In the genomic region with DNA sequence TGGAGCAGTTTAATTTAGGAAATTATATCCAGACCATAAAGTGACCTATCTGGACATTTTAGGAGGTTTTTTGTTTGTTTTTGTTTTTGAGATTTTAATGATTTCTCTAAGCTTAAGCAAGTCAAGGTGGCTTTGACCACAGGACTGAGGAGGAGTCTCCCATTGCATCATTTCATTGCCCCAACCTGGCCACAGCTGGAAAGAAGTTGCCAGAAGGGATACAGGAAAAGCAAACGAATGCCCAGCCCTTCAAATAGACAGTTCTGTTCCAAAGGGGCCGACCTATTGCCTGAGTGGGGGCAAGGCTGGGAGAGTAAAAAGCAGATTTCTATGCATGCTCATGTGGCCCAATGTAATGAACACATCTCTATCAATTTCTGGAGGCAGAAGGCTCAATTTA, we compare ENCODE assay signal across 20 cellular contexts. TPM values are rescaled to one million over a fixed set of nuclear protein-coding genes. Genes with fewer than 3 reads are reported as not detected.
DNase-seq lines count a peak whose midpoint lies in the region; ATAC-seq, FAIRE-seq and TF ChIP-seq lines count a peak whose summit lies in the region.
"Had no signal": no experiment of that assay in that cellular context is flagged by ENCODE, and none has a peak within 500 bp of the region (broad histone marks: within the 10 kb centered on the region; RNA-seq: fewer than 3 reads in every experiment).

No MANE protein-coding gene starts in this region.

- no peak overlapping the region for H3K56ac ChIP-seq in H1 (replicated peaks; ENCODE audit: insufficient read length, low read depth, low read length)

- TF ChIP-seq CTCF in HEK293 (tag by site-specific recombination; IDR thresholded peaks at IDR 0.05): no peak
- no peak for TF ChIP-seq CTCF in H1 (IDR thresholded peaks at IDR 0.05; ENCODE audit: control extremely low read depth in 1 of 3, insufficient read depth in 1 of 3, low read depth in 1 of 3, low read length in 3 of 3)
- no peak for TF ChIP-seq CTCF in liver (IDR thresholded peaks at IDR 0.05; ENCODE audit: low read depth, low read length, missing input control)

- CTCF ChIA-PET in HEK293 (lab: Yijun Ruan, JAX) (interaction anchor here (0.6 kb wide), 1 partner anchor 21 kb away, joined by 4 read pairs; no protein-coding TSS in a partner anchor), H1 (lab: Charles Lee; ENCODE audit: partially characterized antibody) (interaction anchor here (0.7 to 13.4 kb wide), 2 partner anchors 8 to 16 kb away, joined by 3 to 182 read pairs; partner anchors contain the start of gene ONECUT1)

- H3K79me2 ChIP-seq in H1 (ENCODE audit: control insufficient read depth in 1 of 2, insufficient read depth in 2 of 2, low read length in 2 of 2): peaks cover 0 to 19% of the 10 kb centered on the region in 2 experiments; a peak in 2 of 4 replicates

- H4K91ac ChIP-seq in H1 (replicated peaks; ENCODE audit: insufficient read length, low read length): no peak overlapping the region

- no peak for ATAC-seq in HG02840 (IDR thresholded peaks at IDR 0.05; ENCODE audit: low FRiP score, unreplicated experiment)
- ATAC-seq in HG03196 (IDR thresholded peaks at IDR 0.05; ENCODE audit: unreplicated experiment): no peak
- ATAC-seq: A549 had no signal

- H3K4me3 ChIP-seq in HEK293 (ENCODE audit: low read depth, low read length) (no peak overlapping the region), H1 (ENCODE audit: extremely low read depth in 1 of 4, insufficient read depth in 2 of 4, low read depth in 3 of 4, low read length in 4 of 4) (peak overlapping the region in 1 of 4 experiments; percentile 69; a peak in 1 of 8 replicates), liver (ENCODE audit: low read depth in 1 of 3, low read length in 3 of 3) (no peak overlapping the region)
- H3K4me3 ChIP-seq: A549, GM23248, HAP-1 had no signal

- DNase-seq in H1 (ENCODE audit: low read depth in 1 of 2, low spot score in 2 of 2): no peak
- peak; percentile 35 for DNase-seq in retina
- no peak for DNase-seq in HCEC 1CT
- DNase-seq in GF-D8 (lab: John Stamatoyannopoulos, UW): no peak
- DNase-seq: BE2C; CD4-positive, alpha-beta memory T cell; DMS79; GM23248 had no signal

- no peak overlapping the region for H2BK5ac ChIP-seq in H1 (ENCODE audit: low read depth, low read length)

- peak overlapping the region in 1 of 2 experiments; percentile 59; a peak in 1 of 4 replicates for H3K4me2 ChIP-seq in H1 (ENCODE audit: insufficient read depth in 1 of 2, low read depth in 2 of 2, low read length in 2 of 2)
- H3K4me2 ChIP-seq: A549 had no signal

- no peaks in the 10 kb centered on the region for H3K79me1 ChIP-seq in H1 (ENCODE audit: low read depth, low read length)

- H3K27ac ChIP-seq in HEK293 (ENCODE audit: extremely low read depth, low read depth, low read length): no peak overlapping the region
- no peak overlapping the region for H3K27ac ChIP-seq in H1 (ENCODE audit: low read depth, low read length)
- H3K27ac ChIP-seq in liver (ENCODE audit: low read depth in 1 of 2, low read length in 2 of 2): peak overlapping the region; percentile 97 to 98
- H3K27ac ChIP-seq: A549, C4-2B, GM23248, KMS-11 had no signal

- H3K4me1 ChIP-seq in HEK293 (ENCODE audit: control insufficient read depth, insufficient read depth, low read length): no peaks in the 10 kb centered on the region
- H3K4me1 ChIP-seq in H1 (replicated peaks in 1 of 4; ENCODE audit: control insufficient read depth in 3 of 4, insufficient read depth in 4 of 4, low read length in 3 of 4): peaks cover 15 to 51% (median 26%) of the 10 kb centered on the region in 4 experiments
- H3K4me1 ChIP-seq in liver (ENCODE audit: control insufficient read depth in 4 of 4, insufficient read depth in 4 of 4, low read length in 3 of 4): peaks cover 18 to 83% (median 57%) of the 10 kb centered on the region in 4 donors
- H3K4me1 ChIP-seq: A549, BE2C had no signal

- TF ChIP-seq RAD21 in H1 (IDR thresholded peaks at IDR 0.05 in 1 of 2, conservative IDR thresholded peaks at IDR 0.05 in 1 of 2; ENCODE audit: low read depth in 2 of 2, low read length in 2 of 2) (no peak), liver (IDR thresholded peaks at IDR 0.05) (peak in 1 of 2 donors; percentile 36)

- no peak overlapping the region for H3K18ac ChIP-seq in H1 (ENCODE audit: extremely low read depth, low read length)

- no peak overlapping the region for H3K4ac ChIP-seq in H1 (replicated peaks; ENCODE audit: insufficient read length, low read depth, low read length)

- TF ChIP-seq POLR2A in H1 (IDR thresholded peaks at IDR 0.05; ENCODE audit: control extremely low read depth in 1 of 2, low read depth in 2 of 2, low read length in 2 of 2): no peak

- H3K9ac ChIP-seq in H1 (replicated peaks in 1 of 4; ENCODE audit: extremely low read depth in 1 of 4, low read depth in 3 of 4, low read length in 3 of 4) (no peak overlapping the region), liver (ENCODE audit: low read depth in 1 of 2, low read length in 2 of 2) (peak overlapping the region in 1 of 2 donors; percentile 97)
- H3K9ac ChIP-seq: GM23248, KMS-11 had no signal

- no peak overlapping the region for H3K23ac ChIP-seq in H1 (ENCODE audit: insufficient read length)

- no peak for FAIRE-seq in H1 (lab: Jason Lieb, UNC)
- FAIRE-seq: A549, GM12891 had no signal

- no peak overlapping the region for H2BK20ac ChIP-seq in H1 (ENCODE audit: low read length)

- H3K27me3 ChIP-seq in H1 (replicated peaks in 1 of 4; ENCODE audit: control insufficient read depth in 3 of 4, extremely low read depth in 1 of 4, insufficient read depth in 3 of 4, low read length in 3 of 4): peaks cover 27 to 74% (median 65%) of the 10 kb centered on the region in 4 experiments
- no peaks in the 10 kb centered on the region for H3K27me3 ChIP-seq in liver (ENCODE audit: control insufficient read depth in 4 of 4, insufficient read depth in 4 of 4, low read length in 3 of 4)

- no peak overlapping the region for H2BK15ac ChIP-seq in H1 (ENCODE audit: low read length)

- H4K20me1 ChIP-seq in H1 (replicated peaks in 1 of 2; ENCODE audit: control insufficient read depth in 1 of 2, insufficient read depth in 2 of 2, low read length in 2 of 2): peaks cover 16 to 24% of the 10 kb centered on the region in 2 experiments

- no peak overlapping the region for H2BK120ac ChIP-seq in H1 (replicated peaks; ENCODE audit: low read depth, low read length)

- no peak overlapping the region for H4K8ac ChIP-seq in H1 (ENCODE audit: extremely low read depth, insufficient read depth, low read length)

- 59% methylated on average over 2 of the region's 2 CpGs; no CpG with 5 or more reads in 1 of the 2 experiments for WGBS in H1 (ENCODE audit: extremely low coverage in 1 of 2, insufficient coverage in 1 of 2, insufficient read length in 1 of 2, insufficient replicate concordance in 2 of 2, low coverage in 1 of 2, low lambda C conversion rate in 2 of 2, missing lambda C conversion rate in 1 of 2), 2 experiments
- 10% methylated on average over 2 of the region's 2 CpGs for WGBS in liver

- TF ChIP-seq EP300 in H1 (IDR thresholded peaks at IDR 0.05; ENCODE audit: borderline replicate concordance in 1 of 2, low read depth in 2 of 2, low read length in 2 of 2): no peak

- POLR2A ChIA-PET in HEK293 (lab: Yijun Ruan, JAX): no interaction called here
- POLR2A ChIA-PET in H1 (lab: Charles Lee; ENCODE audit: partially characterized antibody): interaction anchor here (14.4 kb wide), 1 partner anchor 14 kb away, joined by 225 read pairs; the partner anchor contains the start of gene ONECUT1

- H3K14ac ChIP-seq in H1 (ENCODE audit: insufficient read length): no peak overlapping the region

- H2AFZ ChIP-seq in H1 (ENCODE audit: low read length): no peak overlapping the region
- H2AFZ ChIP-seq: GM23248 had no signal

- H3K9me3 ChIP-seq in HEK293 (ENCODE audit: control insufficient read depth, insufficient read depth, low read depth, low read length) (no peaks in the 10 kb centered on the region), H1 (ENCODE audit: insufficient read depth in 2 of 2, low read depth in 1 of 2, low read length in 1 of 2) (peaks cover 0 to 7% of the 10 kb centered on the region in 2 experiments; a peak in 1 of 4 replicates), liver (ENCODE audit: control insufficient read depth in 4 of 4, low read length in 3 of 4) (no peaks in the 10 kb centered on the region)
- H3K9me3 ChIP-seq: A549, BE2C, HAP-1 had no signal

- H3K36me3 ChIP-seq in HEK293 (ENCODE audit: control insufficient read depth in 2 of 2, insufficient read depth in 1 of 2, low read length in 2 of 2) (no peaks in the 10 kb centered on the region), H1 (ENCODE audit: control insufficient read depth in 2 of 4, insufficient read depth in 4 of 4, low read length in 3 of 4) (no peaks in the 10 kb centered on the region; a peak in 1 of 8 replicates), liver (ENCODE audit: control insufficient read depth in 4 of 4, insufficient read depth in 3 of 4, low read depth in 1 of 4, low read length in 3 of 4) (no peaks in the 10 kb centered on the region)
- H3K36me3 ChIP-seq: BE2C, HAP-1 had no signal

- H4K5ac ChIP-seq in H1 (ENCODE audit: insufficient read length, low read depth, low read length): no peak overlapping the region

- H2AK5ac ChIP-seq in H1 (ENCODE audit: low read depth, low read length): no peak overlapping the region

- no peak overlapping the region for H2BK12ac ChIP-seq in H1 (ENCODE audit: low read depth, low read length)

- peaks cover 21% of the 10 kb centered on the region for H3K23me2 ChIP-seq in H1 (ENCODE audit: low read depth, low read length)

TF ChIP-seq in HEK293, 187 proteins besides CTCF, POLR2A, EP300 and RAD21 (continues in another document):
- no peak for TF ChIP-seq KLF8 (tag by site-specific recombination; IDR thresholded peaks at IDR 0.05)

TF ChIP-seq in H1, 55 proteins besides CTCF, POLR2A, EP300 and RAD21 (continues in another document):
- TF ChIP-seq HDAC6 (IDR thresholded peaks at IDR 0.05; ENCODE audit: low read depth, low read length): no peak
- no peak for TF ChIP-seq TAF7 (optimal IDR thresholded peaks at IDR 0.05; ENCODE audit: borderline replicate concordance, low read depth, low read length)
- TF ChIP-seq TCF12 (IDR thresholded peaks at IDR 0.05; ENCODE audit: low read depth, low read length): no peak

TF ChIP-seq in liver, 16 proteins besides CTCF, POLR2A, EP300 and RAD21 (continues in another document):
- no peak for TF ChIP-seq FOXA1 (IDR thresholded peaks at IDR 0.05)
- TF ChIP-seq NR2F2 (IDR thresholded peaks at IDR 0.05): peak; percentile 18
- no peak for TF ChIP-seq GABPA (IDR thresholded peaks at IDR 0.05 in 1 of 2, conservative IDR thresholded peaks at IDR 0.05 in 1 of 2)

RNA-seq across cellular contexts. Expression of gene ONECUT1, which starts 12.0 kb away (rescaled TPM):
- total RNA-seq in H1 (2021; fragmentation: NEBNext Ultra II Directional; extraction: Animal tissue kit (Norgen Biotek cat#: 25700)): 6.1 and 6.4 TPM in 2 replicates
- polyA plus RNA-seq in H1 (2011; rRNA removed): 0.47 and 0.65 TPM in 2 replicates
- 1.1 TPM for polyA plus RNA-seq in H1 (2011; cell fraction: cytosol; rRNA removed)
- polyA plus RNA-seq in H1 (2011; cell fraction: nucleus; rRNA removed): 2.0 TPM
- 1.4 to 3.0 TPM (median 1.8 TPM) in 4 replicates for polyA plus RNA-seq in H1 (2012, experiment 1 of 2)
- polyA plus RNA-seq in H1 (2012, experiment 2 of 2): 0.12 TPM
- polyA plus RNA-seq in H1 (2013, experiment 1 of 2): 11.2 TPM
- polyA plus RNA-seq in H1 (2013, experiment 2 of 2): 10.6 TPM
- 4.4 and 5.0 TPM in 2 replicates for polyA minus RNA-seq in H1 (2011; rRNA and poly(A)+ RNA removed)
- polyA minus RNA-seq in H1 (2011; cell fraction: cytosol; rRNA and poly(A)+ RNA removed): 7.1 TPM
- 7.6 TPM for polyA minus RNA-seq in H1 (2011; cell fraction: nucleus; rRNA and poly(A)+ RNA removed)
- 10 to 100 TPM; 14.1 to 51.0 TPM for total RNA-seq in liver
- 10 to 100 TPM in 1 of 2 donors, 1 to 10 TPM in 1; 7.7 to 15.4 TPM for polyA plus RNA-seq in liver
- total RNA-seq: CD4-positive, alpha-beta memory T cell; G401; GM23248; HT-29 had no signal
- polyA plus RNA-seq: AG04450; CD4-positive, alpha-beta memory T cell; GM23248 had no signal

Comparison
In these comparisons a context has a peak if more than half of its experiments do, and no peak if none do; other contexts are left out.
1. H3K27ac ChIP-seq: peak in liver (2 of 2); none in HEK293 (single experiment) and H1 (single experiment).